In genomic region chr5:109223521-109223920, GRCh38 we compare ENCODE assay signal across 22 cellular contexts.
"Had no signal": no experiment of that assay in that cellular context is flagged by ENCODE, and none has a peak within 500 bp of the region (broad histone marks: within the 10 kb centered on the region; RNA-seq: fewer than 3 reads in every experiment).

No MANE protein-coding gene starts in this region.

- H3K4me1 ChIP-seq: sigmoid colon had no signal

- H3K27me3 ChIP-seq: sigmoid colon had no signal

- FAIRE-seq: astrocyte, bronchial epithelial cell, islet of Langerhans had no signal

- H3K27me3 Mint-ChIP-seq: dendritic cell treated with granulocyte-macrophage colony-stimulating factor and Interleukin-4, amounts not matched to agents 40 ng/mL and 50 ng/mL, for 4 days had no signal

- H3K4me3 ChIP-seq: lung, sigmoid colon, thoracic aorta had no signal

- H3K4me1 Mint-ChIP-seq: activated naive CD4-positive, alpha-beta T cell treated with anti-CD3 and anti-CD28 coated beads, Interleukin-2, amount 50 U/mL, for 24 hours; stimulated activated memory B cell treated with anti-CD40 and anti-IgM and Interleukin-4, amounts not matched to agents 10 μg/mL and 1 μg/mL and 100 μg/mL, for 72 hours had no signal

- DNase-seq: activated CD4-positive, alpha-beta T cell treated with anti-CD3 and anti-CD28 coated beads, Interleukin-2, amount 50 U/mL, for 1 hour; activated CD8-positive, alpha-beta memory T cell treated with anti-CD3 and anti-CD28 coated beads for 24 hours; activated CD8-positive, alpha-beta memory T cell treated with anti-CD3 and anti-CD28 coated beads, Interleukin-2, amount 50 U/mL, for 48 hours; activated effector memory CD4-positive, alpha-beta T cell treated with anti-CD3 and anti-CD28 coated beads, Interleukin-2, amount 50 U/mL, for 16 hours; activated T-cell treated with anti-CD3 and anti-CD28 coated beads, Interleukin-2, amount 50 U/mL, for 72 hours; effector memory CD4-positive, alpha-beta T cell; left colon; midbrain; sigmoid colon; stimulated activated CD4-positive, alpha-beta T cell treated with anti-CD3 and anti-CD28 coated beads, Interleukin-4, amount 100 ng/mL, for 4 hours; T-helper 1 cell; T1000 had no signal

- H3K36me3 Mint-ChIP-seq: activated naive CD4-positive, alpha-beta T cell treated with anti-CD3 and anti-CD28 coated beads, Interleukin-2, amount 50 U/mL, for 24 hours had no signal

- H3K27ac ChIP-seq: sigmoid colon, thoracic aorta had no signal

- H3K27ac Mint-ChIP-seq: activated naive CD4-positive, alpha-beta T cell treated with anti-CD3 and anti-CD28 coated beads, Interleukin-2, amount 50 U/mL, for 24 hours; activated T-cell treated with anti-CD3 and anti-CD28 coated beads, Interleukin-2, amount 50 U/mL, for 72 hours; dendritic cell treated with granulocyte-macrophage colony-stimulating factor and Interleukin-4, amounts not matched to agents 40 ng/mL and 50 ng/mL, for 4 days; stimulated activated memory B cell treated with anti-CD40 and anti-IgM and Interleukin-4, amounts not matched to agents 10 μg/mL and 1 μg/mL and 100 μg/mL, for 72 hours had no signal

- H3K9me3 ChIP-seq: sigmoid colon, thoracic aorta had no signal

- H3K9me3 Mint-ChIP-seq: activated naive CD4-positive, alpha-beta T cell treated with anti-CD3 and anti-CD28 coated beads, Interleukin-2, amount 50 U/mL, for 24 hours; activated T-cell treated with anti-CD3 and anti-CD28 coated beads, Interleukin-2, amount 50 U/mL, for 72 hours; dendritic cell treated with granulocyte-macrophage colony-stimulating factor and Interleukin-4, amounts not matched to agents 40 ng/mL and 50 ng/mL, for 4 days; stimulated activated memory B cell treated with anti-CD40 and anti-IgM and Interleukin-4, amounts not matched to agents 10 μg/mL and 1 μg/mL and 100 μg/mL, for 72 hours had no signal

- ATAC-seq: activated CD4-positive, CD25-positive, alpha-beta regulatory T cell treated with anti-CD3 and anti-CD28 coated beads, Interleukin-2, amount 50 U/mL, for 24 hours; activated T-cell treated with anti-CD3 and anti-CD28 coated beads, Interleukin-2, amount 50 U/mL, for 72 hours; left colon; SK-N-SH treated with all-trans-retinoic acid at 6 μM for 48 hours; stimulated activated memory B cell treated with anti-CD40 and anti-IgM and Interleukin-4, amounts not matched to agents 10 μg/mL and 1 μg/mL and 100 μg/mL, for 72 hours had no signal

- H3K4me3 Mint-ChIP-seq: activated naive CD4-positive, alpha-beta T cell treated with anti-CD3 and anti-CD28 coated beads, Interleukin-2, amount 50 U/mL, for 24 hours; activated T-cell treated with anti-CD3 and anti-CD28 coated beads, Interleukin-2, amount 50 U/mL, for 72 hours; dendritic cell treated with granulocyte-macrophage colony-stimulating factor and Interleukin-4, amounts not matched to agents 40 ng/mL and 50 ng/mL, for 4 days; stimulated activated memory B cell treated with anti-CD40 and anti-IgM and Interleukin-4, amounts not matched to agents 10 μg/mL and 1 μg/mL and 100 μg/mL, for 72 hours had no signal

- H3K36me3 ChIP-seq: sigmoid colon, thoracic aorta had no signal
